Comparison of ENCODE assay signal across 29 cellular contexts in the genomic region with DNA sequence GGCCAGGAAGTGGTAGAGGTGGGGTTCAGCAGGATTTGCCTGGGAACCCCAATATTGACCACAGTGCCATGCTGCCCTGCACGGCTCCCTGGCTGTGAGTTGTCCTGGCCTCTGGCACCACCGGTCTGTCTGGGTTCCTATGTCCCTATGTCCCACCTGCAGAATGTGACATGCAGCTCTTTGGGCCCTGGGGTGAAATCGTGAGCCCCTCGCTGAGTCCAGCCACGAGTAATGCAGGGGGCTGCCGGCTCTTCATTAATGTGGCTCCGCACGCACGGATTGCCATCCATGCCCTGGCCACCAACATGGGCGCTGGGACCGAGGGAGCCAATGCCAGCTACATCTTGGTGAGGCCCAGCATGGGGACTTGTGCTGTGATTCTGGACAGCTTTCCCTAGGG.
"Had no signal": no experiment of that assay in that cellular context is flagged by ENCODE, and none has a peak within 500 bp of the region (broad histone marks: within the 10 kb centered on the region; RNA-seq: fewer than 3 reads in every experiment).

No MANE protein-coding gene starts in this region.

- H3K27me3 ChIP-seq: stomach, suprapubic skin, testis, thyroid gland, tibial artery, tibial nerve, transverse colon, upper lobe of left lung, upper lobe of right lung, uterus, vagina had no signal

- H3K4me3 ChIP-seq: stomach, suprapubic skin, testis, thoracic aorta, thyroid gland, tibial artery, tibial nerve, transverse colon, upper lobe of left lung, upper lobe of right lung, uterus, vagina had no signal

- FAIRE-seq: urothelium cell line had no signal

- H3K9me3 ChIP-seq: stomach, suprapubic skin, testis, thoracic aorta, thyroid gland, tibial artery, tibial nerve, transverse colon, upper lobe of left lung, upper lobe of right lung, uterus, vagina had no signal

- H3K27me3 Mint-ChIP-seq: stimulated activated naive B cell treated with anti-CD40 and anti-IgM and Interleukin-4, amounts not matched to agents 10 μg/mL and 1 μg/mL and 100 μg/mL, for 72 hours; stimulated activated naive CD8-positive, alpha-beta T cell treated with anti-CD3 and anti-CD28 coated beads, Interleukin-15, amount 100 ng/mL, for 72 hours; stimulated activated naive CD8-positive, alpha-beta T cell treated with anti-CD3 and anti-CD28 coated beads, Interleukin-15, Interleukin-2, amounts not matched to agents 100 ng/mL and 50 ng/mL, for 24 hours; type B pancreatic cell had no signal

- H3K27ac ChIP-seq: stomach, suprapubic skin, testis, thoracic aorta, thyroid gland, tibial artery, tibial nerve, transverse colon, upper lobe of left lung, upper lobe of right lung, uterus, vagina had no signal

- H3K4me3 Mint-ChIP-seq: stimulated activated effector memory CD8-positive, alpha-beta T cell treated with anti-CD3 and anti-CD28 coated beads, Interleukin-12 subunit alpha, Interleukin-12 subunit beta, amount 100 ng/mL, for 72 hours; stimulated activated memory B cell treated with anti-CD40 and anti-IgM and Interleukin-4, amounts not matched to agents 10 μg/mL and 1 μg/mL and 100 μg/mL, for 72 hours; stimulated activated naive B cell treated with anti-CD40 and anti-IgM and Interleukin-4, amounts not matched to agents 10 μg/mL and 1 μg/mL and 100 μg/mL, for 72 hours; stimulated activated naive CD8-positive, alpha-beta T cell treated with anti-CD3 and anti-CD28 coated beads, Interleukin-15, amount 100 ng/mL, for 72 hours; stimulated activated naive CD8-positive, alpha-beta T cell treated with anti-CD3 and anti-CD28 coated beads, Interleukin-15, Interleukin-2, amounts not matched to agents 100 ng/mL and 50 ng/mL, for 24 hours; type B pancreatic cell had no signal

- H3K27ac Mint-ChIP-seq: stimulated activated effector memory CD8-positive, alpha-beta T cell treated with anti-CD3 and anti-CD28 coated beads, Interleukin-12 subunit alpha, Interleukin-12 subunit beta, amount 100 ng/mL, for 72 hours; stimulated activated memory B cell treated with anti-CD40 and anti-IgM and Interleukin-4, amounts not matched to agents 10 μg/mL and 1 μg/mL and 100 μg/mL, for 72 hours; stimulated activated naive B cell treated with anti-CD40 and anti-IgM and Interleukin-4, amounts not matched to agents 10 μg/mL and 1 μg/mL and 100 μg/mL, for 72 hours; stimulated activated naive CD8-positive, alpha-beta T cell treated with anti-CD3 and anti-CD28 coated beads, Interleukin-15, amount 100 ng/mL, for 72 hours; stimulated activated naive CD8-positive, alpha-beta T cell treated with anti-CD3 and anti-CD28 coated beads, Interleukin-15, Interleukin-2, amounts not matched to agents 100 ng/mL and 50 ng/mL, for 24 hours; type B pancreatic cell had no signal

- DNase-seq: stimulated activated CD4-positive, alpha-beta T cell treated with anti-CD3 and anti-CD28 coated beads, Interleukin-2, amount 100 ng/mL, for 48 hours; stimulated activated CD4-positive, alpha-beta T cell treated with anti-CD3 and anti-CD28 coated beads, Interleukin-4, amount 100 ng/mL, for 1 hour; stimulated activated CD4-positive, alpha-beta T cell treated with anti-CD3 and anti-CD28 coated beads, Interleukin-4, amount 100 ng/mL, for 24 hours; stimulated activated CD4-positive, alpha-beta T cell treated with anti-CD3 and anti-CD28 coated beads, Interleukin-4, amount 100 ng/mL, for 4 hours; stimulated activated CD8-positive, alpha-beta memory T cell treated with anti-CD3 and anti-CD28 coated beads, Interleukin-4, amount 100 ng/mL, for 48 hours; stimulated activated naive B cell treated with anti-CD40 and anti-IgM and Interleukin-4, amounts not matched to agents 10 μg/mL and 1 μg/mL and 100 μg/mL, for 72 hours; stimulated activated naive CD4-positive, alpha-beta T cell; stimulated activated naive CD4-positive, alpha-beta T cell treated with Interleukin-2 at 50 U/mL for 16 hours; stimulated activated naive CD8-positive, alpha-beta T cell treated with anti-CD3 and anti-CD28 coated beads, Interleukin-15, amount 100 ng/mL, for 72 hours; stimulated activated naive CD8-positive, alpha-beta T cell treated with anti-CD3 and anti-CD28 coated beads, Interleukin-15, Interleukin-2, amounts not matched to agents 100 U/mL and 50 U/mL, for 24 hours; stomach; substantia nigra; testis; thyroid gland; tibial artery; transverse colon; trophoblast cell; upper lobe of right lung; uterus had no signal

- H3K36me3 Mint-ChIP-seq: stimulated activated memory B cell treated with anti-CD40 and anti-IgM and Interleukin-4, amounts not matched to agents 10 μg/mL and 1 μg/mL and 100 μg/mL, for 72 hours; stimulated activated naive B cell treated with anti-CD40 and anti-IgM and Interleukin-4, amounts not matched to agents 10 μg/mL and 1 μg/mL and 100 μg/mL, for 72 hours; type B pancreatic cell had no signal

- H3K36me3 ChIP-seq: stomach, suprapubic skin, thoracic aorta, thyroid gland, tibial artery, transverse colon, upper lobe of left lung, upper lobe of right lung, uterus, vagina had no signal

- H3K9me3 Mint-ChIP-seq: stimulated activated effector memory CD8-positive, alpha-beta T cell treated with anti-CD3 and anti-CD28 coated beads, Interleukin-12 subunit alpha, Interleukin-12 subunit beta, amount 100 ng/mL, for 72 hours; stimulated activated memory B cell treated with anti-CD40 and anti-IgM and Interleukin-4, amounts not matched to agents 10 μg/mL and 1 μg/mL and 100 μg/mL, for 72 hours; stimulated activated naive B cell treated with anti-CD40 and anti-IgM and Interleukin-4, amounts not matched to agents 10 μg/mL and 1 μg/mL and 100 μg/mL, for 72 hours; stimulated activated naive CD8-positive, alpha-beta T cell treated with anti-CD3 and anti-CD28 coated beads, Interleukin-15, amount 100 ng/mL, for 72 hours; stimulated activated naive CD8-positive, alpha-beta T cell treated with anti-CD3 and anti-CD28 coated beads, Interleukin-15, Interleukin-2, amounts not matched to agents 100 ng/mL and 50 ng/mL, for 24 hours; type B pancreatic cell had no signal

- H3K4me1 ChIP-seq: uterus had no signal

- ATAC-seq: stimulated activated effector memory CD8-positive, alpha-beta T cell treated with anti-CD3 and anti-CD28 coated beads, Interleukin-12 subunit alpha, Interleukin-12 subunit beta, amount 100 ng/mL, for 72 hours; stimulated activated memory B cell treated with anti-CD40 and anti-IgM and Interleukin-4, amounts not matched to agents 10 μg/mL and 1 μg/mL and 100 μg/mL, for 72 hours; stimulated activated naive B cell treated with anti-CD40 and anti-IgM and Interleukin-4, amounts not matched to agents 10 μg/mL and 1 μg/mL and 100 μg/mL, for 72 hours; stimulated activated naive CD8-positive, alpha-beta T cell treated with anti-CD3 and anti-CD28 coated beads, Interleukin-15, amount 100 ng/mL, for 72 hours; stimulated activated naive CD8-positive, alpha-beta T cell treated with anti-CD3 and anti-CD28 coated beads, Interleukin-15, Interleukin-2, amounts not matched to agents 100 U/mL and 50 U/mL, for 24 hours; upper lobe of right lung had no signal
